ENCODE assay signal across 8 cellular contexts in the genomic region with DNA sequence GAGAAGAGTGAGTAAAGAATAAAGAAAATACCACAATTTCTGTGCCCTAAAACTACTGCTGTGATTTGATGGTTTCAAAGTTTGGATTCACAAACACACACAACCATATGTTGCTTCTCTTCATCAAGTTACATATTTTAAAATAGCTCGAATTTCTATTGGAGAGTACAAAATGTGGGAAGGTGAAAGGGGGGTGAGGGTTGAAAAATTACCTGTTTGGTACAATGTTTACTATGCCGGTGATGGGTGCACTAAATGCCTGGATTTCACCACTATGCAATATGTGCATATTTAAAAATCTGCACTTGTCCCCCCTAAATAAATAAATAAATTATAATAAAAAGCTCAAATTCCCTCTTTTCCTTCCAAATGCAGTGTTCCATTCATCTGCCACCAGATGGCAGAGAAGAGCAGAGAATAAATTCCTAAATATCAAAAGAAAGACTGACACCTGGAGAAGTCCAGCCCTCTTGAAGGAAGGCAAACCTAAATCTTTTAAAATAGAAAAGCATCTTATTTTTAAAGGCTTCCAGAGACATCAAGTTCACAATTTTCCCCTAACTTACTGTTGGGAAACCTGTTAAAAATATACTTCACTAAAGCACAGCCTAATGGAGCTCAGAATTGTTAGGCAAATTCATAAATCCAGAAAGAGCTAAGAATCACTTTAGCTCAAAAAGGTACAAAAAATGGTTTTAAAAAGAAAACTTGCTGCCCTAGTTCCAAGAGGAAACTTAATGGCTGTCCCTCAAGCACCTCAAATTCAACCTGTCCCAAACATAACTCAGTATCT. TPM values are rescaled to one million over a fixed set of nuclear protein-coding genes. Genes with fewer than 3 reads are reported as not detected.
A peak's percentile ranks its signal among the peaks of the same experiment; 100 is the strongest.
DNase-seq lines count a peak whose midpoint lies in the region; ATAC-seq and TF ChIP-seq lines count a peak whose summit lies in the region.

No MANE protein-coding gene starts in this region.

- H3K4me3 ChIP-seq in mammary epithelial cell (replicated peaks in 1 of 3; ENCODE audit: insufficient read depth in 1 of 3, low read depth in 2 of 3, low read length in 3 of 3) (no peak overlapping the region), lower lobe of right lung (no peak overlapping the region)

- H3K9me3 ChIP-seq in mammary epithelial cell (replicated peaks; ENCODE audit: insufficient read depth, low read length) (no peaks in the 10 kb centered on the region), lower lobe of right lung (no peaks in the 10 kb centered on the region)

- no peak for ATAC-seq in lower lobe of right lung
- no peak for ATAC-seq in GM18907 (IDR thresholded peaks at IDR 0.05; ENCODE audit: unreplicated experiment)
- no peak for ATAC-seq in HG02798 (IDR thresholded peaks at IDR 0.05; ENCODE audit: poor library complexity, unreplicated experiment)

- dilution Hi-C loops in mammary epithelial cell (cut with HindIII; ENCODE audit: low sequenced_read_pairs): no loop called here

- H2AFZ ChIP-seq in mammary epithelial cell (ENCODE audit: low read depth, low read length): no peak overlapping the region

- no peaks in the 10 kb centered on the region for H4K20me1 ChIP-seq in mammary epithelial cell (ENCODE audit: insufficient read depth, low read length)

- WGBS in mammary epithelial cell (ENCODE audit: low coverage, missing lambda C conversion rate): 52% methylated on average over 2 of the region's 2 CpGs

- H3K27ac ChIP-seq in mammary epithelial cell (ENCODE audit: insufficient read depth, low read depth, low read length): no peak overlapping the region
- H3K27ac ChIP-seq in lower lobe of right lung: no peak overlapping the region

- peak; percentile 70 to 75 for TF ChIP-seq CTCF in mammary epithelial cell (conservative IDR thresholded peaks at IDR 0.05 in 1 of 2, IDR thresholded peaks at IDR 0.05 in 1 of 2; ENCODE audit: extremely low read depth in 1 of 2, insufficient read depth in 1 of 2, low read depth in 1 of 2, low read length in 2 of 2)
- TF ChIP-seq CTCF in lower lobe of right lung (IDR thresholded peaks at IDR 0.05): peak; percentile 80

- no peaks in the 10 kb centered on the region for H3K79me2 ChIP-seq in mammary epithelial cell (ENCODE audit: insufficient read depth, low read length)

- intact Hi-C loops in mammary epithelial cell (cut with micrococcal nuclease) (loop anchor here (1.0 to 10.0 kb wide), 5 partner anchors 43 to 354 kb away; a partner anchor contains a TSS), lower lobe of right lung (cut with DNase I) (no loop called here)

- H3K27me3 ChIP-seq in mammary epithelial cell (ENCODE audit: insufficient read depth, low read length): peaks cover 2% of the 10 kb centered on the region
- no peaks in the 10 kb centered on the region for H3K27me3 ChIP-seq in lower lobe of right lung (ENCODE audit: low read depth)

- CTCF ChIA-PET in mammary epithelial cell (lab: Charles Lee; ENCODE audit: low non-redundant PET): interaction anchor here (0.5 to 0.7 kb wide), 3 partner anchors 27 to 255 kb away, joined by 3 to 10 read pairs (median 5); no protein-coding TSS in a partner anchor

- DNase-seq in SIG-M5 treated with dmso at 0.1 percent for 504 hours (lab: John Stamatoyannopoulos, UW; ENCODE audit: unreplicated experiment) (peak; percentile 40), SIG-M5 (lab: John Stamatoyannopoulos, UW) (no peak), NCI-H2196 treated with DMSO at 0.1 percent for 48 hours (lab: John Stamatoyannopoulos, UW; ENCODE audit: unreplicated experiment) (peak; percentile 4), mammary epithelial cell (peak; percentile 24), lower lobe of right lung (no peak)
- DNase-seq in stimulated activated CD4-positive, alpha-beta T cell treated with anti-CD3 and anti-CD28 coated beads, Interleukin-4, amount 100 ng/mL, for 4 hours: no peak

- H3K36me3 ChIP-seq in mammary epithelial cell (ENCODE audit: insufficient read depth, low read length): no peaks in the 10 kb centered on the region
- H3K36me3 ChIP-seq in lower lobe of right lung: no peaks in the 10 kb centered on the region

- no peak overlapping the region for H3K9ac ChIP-seq in mammary epithelial cell (ENCODE audit: insufficient read depth, low read length)

- H3K4me2 ChIP-seq in mammary epithelial cell (ENCODE audit: insufficient read depth, low read depth, low read length): no peak overlapping the region

- in situ Hi-C loops in mammary epithelial cell (cut with MboI; ENCODE audit: low sequenced_read_pairs in 2 of 2): loop anchor here in 1 of 2 donors (10.0 kb wide), 1 partner anchor 366 kb away; no protein-coding TSS in a partner anchor

- no TSS peak for BruUV-seq in mammary epithelial cell (replicated peaks; lab: Mats Ljungman, UMichigan)

- no peaks in the 10 kb centered on the region for H3K4me1 ChIP-seq in mammary epithelial cell (ENCODE audit: insufficient read depth, low read length)
- H3K4me1 ChIP-seq in lower lobe of right lung: no peaks in the 10 kb centered on the region

RNA-seq across cellular contexts. Expression of a gene that starts 24.8 kb away (rescaled TPM):
- total RNA-seq in mammary epithelial cell: 10 to 100 TPM; 15.8 to 22.2 TPM
- 10.2 TPM for polyA plus RNA-seq in mammary epithelial cell
- polyA minus RNA-seq in mammary epithelial cell: 5.1 TPM
- total RNA-seq in lower lobe of right lung: 21.7 TPM

RNA-seq across cellular contexts. Expression of a gene that starts 43.1 kb away (rescaled TPM):
- total RNA-seq in mammary epithelial cell (1 to 10 TPM; 3.3 to 4.9 TPM), lower lobe of right lung (6.7 TPM)
- 2.9 TPM for polyA plus RNA-seq in mammary epithelial cell
- polyA minus RNA-seq in mammary epithelial cell: 2.3 TPM

Comparison
In these comparisons a context has a peak if more than half of its experiments do, and no peak if none do; other contexts are left out.
1. DNase-seq: peak in SIG-M5 treated with dmso at 0.1 percent for 504 hours (single experiment), NCI-H2196 treated with DMSO at 0.1 percent for 48 hours (single experiment) and mammary epithelial cell (single experiment); none in SIG-M5 (single experiment), lower lobe of right lung (single experiment) and stimulated activated CD4-positive, alpha-beta T cell treated with anti-CD3 and anti-CD28 coated beads, Interleukin-4, amount 100 ng/mL, for 4 hours (0 of 2).